Comparison of ENCODE assay signal across 1 cellular context in the genomic region with DNA sequence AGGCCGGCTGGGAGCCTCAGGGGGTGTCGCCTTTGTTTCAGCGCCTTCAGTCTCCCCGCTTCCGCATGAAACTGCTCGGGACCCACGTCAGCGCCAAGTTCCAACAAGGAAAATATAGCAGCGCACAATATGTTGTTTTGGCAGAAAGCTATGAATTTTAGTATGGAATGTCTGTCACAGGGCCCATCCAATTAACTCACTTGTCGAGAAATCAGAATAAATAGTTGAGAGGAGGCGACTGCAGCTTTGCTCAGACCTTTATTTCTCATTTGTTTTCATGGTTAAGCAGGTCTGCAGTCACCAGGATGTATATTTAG.
TF ChIP-seq lines count a peak whose summit lies in the region.

No MANE protein-coding gene starts in this region.

TF ChIP-seq in IMR-90, 13 proteins besides CTCF, POLR2A, EP300 and RAD21 (continued from another document):
- TF ChIP-seq, protein P1, sequence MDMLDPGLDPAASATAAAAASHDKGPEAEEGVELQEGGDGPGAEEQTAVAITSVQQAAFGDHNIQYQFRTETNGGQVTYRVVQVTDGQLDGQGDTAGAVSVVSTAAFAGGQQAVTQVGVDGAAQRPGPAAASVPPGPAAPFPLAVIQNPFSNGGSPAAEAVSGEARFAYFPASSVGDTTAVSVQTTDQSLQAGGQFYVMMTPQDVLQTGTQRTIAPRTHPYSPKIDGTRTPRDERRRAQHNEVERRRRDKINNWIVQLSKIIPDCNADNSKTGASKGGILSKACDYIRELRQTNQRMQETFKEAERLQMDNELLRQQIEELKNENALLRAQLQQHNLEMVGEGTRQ (IDR thresholded peaks at IDR 0.05; ENCODE audit: low read depth, low read length): no peak
